ENCODE assay signal across 8 cellular contexts in the genomic region with DNA sequence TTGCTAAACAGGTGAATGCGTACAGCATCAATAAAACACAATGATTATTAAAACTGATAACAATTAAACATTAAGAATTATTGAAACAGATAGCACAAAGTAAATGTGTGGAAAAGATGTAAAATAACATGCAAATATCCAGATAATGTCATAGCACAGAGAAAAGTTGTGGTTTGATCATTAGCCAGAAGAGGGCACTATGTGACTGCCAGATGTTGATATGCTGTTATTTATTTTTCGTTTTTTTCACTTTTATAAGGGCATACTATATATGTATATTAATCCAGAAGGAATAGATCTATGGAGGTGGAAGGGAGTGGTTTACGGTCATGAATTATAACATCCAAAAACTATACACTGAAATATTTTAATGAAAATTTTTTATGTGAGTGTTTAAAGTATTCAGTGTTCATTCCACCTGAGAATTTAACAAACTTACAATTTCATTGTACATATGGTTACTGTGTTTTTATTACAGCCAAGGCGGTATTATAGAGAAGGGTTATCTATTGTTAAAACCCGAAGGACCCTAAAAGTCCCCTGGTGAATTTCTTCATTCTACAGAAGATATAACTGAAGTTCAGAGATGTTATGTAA.
DNase-seq lines count a peak whose midpoint lies in the region; ATAC-seq and TF ChIP-seq lines count a peak whose summit lies in the region.

No MANE protein-coding gene starts in this region.

- no peak overlapping the region for H4K8ac ChIP-seq in mesenchymal stem cell (ENCODE audit: low read length)

- no peak overlapping the region for H3K23ac ChIP-seq in mesenchymal stem cell (ENCODE audit: low read length in 2 of 2)

- H3K27me3 ChIP-seq in breast epithelium (no peaks in the 10 kb centered on the region), mesenchymal stem cell (ENCODE audit: control insufficient read depth in 1 of 2, insufficient read depth in 1 of 2, low read length in 2 of 2) (peaks cover 0 to 13% of the 10 kb centered on the region in 2 experiments)

- intact Hi-C loops in breast epithelium (cut with DNase I; ENCODE audit: low total_unique reads): no loop called here

- H2BK120ac ChIP-seq in mesenchymal stem cell (ENCODE audit: low read depth, low read length): no peak overlapping the region

- no peak overlapping the region for H4K91ac ChIP-seq in mesenchymal stem cell (ENCODE audit: low read length)

- H3K14ac ChIP-seq in mesenchymal stem cell (ENCODE audit: low read length in 2 of 2): no peak overlapping the region

- H3K4me2 ChIP-seq in mesenchymal stem cell (ENCODE audit: low read length, poor library complexity, severe bottlenecking): no peak overlapping the region

- H2AK5ac ChIP-seq in mesenchymal stem cell (ENCODE audit: low read length, severe bottlenecking): no peak overlapping the region

- no peak overlapping the region for H3K4me3 ChIP-seq in GM12865 (ENCODE audit: low read depth, low read length)
- no peak overlapping the region for H3K4me3 ChIP-seq in breast epithelium
- H3K4me3 ChIP-seq in mesenchymal stem cell (ENCODE audit: insufficient read depth in 1 of 2, low read depth in 1 of 2, low read length in 2 of 2): no peak overlapping the region

- WGBS in mesenchymal stem cell: 56% methylated on average over 2 of the region's 5 CpGs

- H3K36me3 ChIP-seq in breast epithelium (no peaks in the 10 kb centered on the region), mesenchymal stem cell (ENCODE audit: control insufficient read depth in 1 of 2, insufficient read depth in 2 of 2, low read depth in 1 of 2, low read length in 2 of 2) (no peaks in the 10 kb centered on the region)

- H3K4me1 ChIP-seq in breast epithelium (no peaks in the 10 kb centered on the region), mesenchymal stem cell (ENCODE audit: control insufficient read depth, insufficient read depth, low read depth, low read length) (peaks cover 2% of the 10 kb centered on the region)

- no peak overlapping the region for H2BK5ac ChIP-seq in mesenchymal stem cell (ENCODE audit: low read depth, low read length, poor library complexity, severe bottlenecking)

- no peaks in the 10 kb centered on the region for H3K79me1 ChIP-seq in mesenchymal stem cell (replicated peaks; ENCODE audit: low read length, poor library complexity, severe bottlenecking)

- no peak overlapping the region for H3K18ac ChIP-seq in mesenchymal stem cell (ENCODE audit: low read depth in 1 of 2, low read length in 2 of 2)

- no peak overlapping the region for H2AFZ ChIP-seq in mesenchymal stem cell (ENCODE audit: low read depth, low read length)

- H3K4ac ChIP-seq in mesenchymal stem cell (ENCODE audit: low read depth in 1 of 2, low read length in 2 of 2): no peak overlapping the region

- TF ChIP-seq CTCF in GM12865 (IDR thresholded peaks at IDR 0.05; ENCODE audit: insufficient read depth, low read depth, low read length, missing control alignments) (peak; percentile 59), breast epithelium (IDR thresholded peaks at IDR 0.05) (peak in 2 of 3 donors; percentile 48 to 53)

- H2BK12ac ChIP-seq in mesenchymal stem cell (ENCODE audit: low read length in 2 of 2): no peak overlapping the region

- TF ChIP-seq POLR2A in breast epithelium (IDR thresholded peaks at IDR 0.05): no peak

- H3K27ac ChIP-seq in breast epithelium (no peak overlapping the region), mesenchymal stem cell (ENCODE audit: low read length, poor library complexity, severe bottlenecking) (no peak overlapping the region)

- ATAC-seq in GM19397 (IDR thresholded peaks at IDR 0.05; ENCODE audit: unreplicated experiment) (no peak), GM21619 (IDR thresholded peaks at IDR 0.05; ENCODE audit: unreplicated experiment) (no peak)

- H2BK15ac ChIP-seq in mesenchymal stem cell (ENCODE audit: low read depth, poor library complexity, severe bottlenecking): no peak overlapping the region

- peak; percentile 15 for DNase-seq in AG08396 (ENCODE audit: low spot score)
- DNase-seq in GM12865 (ENCODE audit: low read depth): peak; percentile 53
- peak; percentile 63 for DNase-seq in NAMALWA (ENCODE audit: low spot score)
- no peak for DNase-seq in breast epithelium (ENCODE audit: low spot score in 2 of 2)
- peak; percentile 51 for DNase-seq in mesenchymal stem cell
- no peak for DNase-seq in nucleus accumbens (lab: John Stamatoyannopoulos, UW)

- H3K9me3 ChIP-seq in breast epithelium: no peaks in the 10 kb centered on the region
- H3K9me3 ChIP-seq in mesenchymal stem cell (ENCODE audit: control insufficient read depth, low read length): no peaks in the 10 kb centered on the region

- no peak overlapping the region for H3K9ac ChIP-seq in mesenchymal stem cell (ENCODE audit: low read length)

Comparison
In these comparisons a context has a peak if more than half of its experiments do, and no peak if none do; other contexts are left out.
1. DNase-seq: peak in AG08396 (single experiment), GM12865 (single experiment), NAMALWA (single experiment) and mesenchymal stem cell (single experiment); none in breast epithelium (0 of 2) and nucleus accumbens (0 of 56).